Comparison of ENCODE assay signal across 1 cellular context in genomic region chr16:68062910-68063393, GRCh38.
TF ChIP-seq lines count a peak whose summit lies in the region.

No MANE protein-coding gene starts in this region.

TF ChIP-seq in HepG2, 621 proteins besides CTCF, POLR2A, EP300 and RAD21:
- no peak for TF ChIP-seq ZFP1 (CRISPR knock-in tag; IDR thresholded peaks at IDR 0.05)
- no peak for TF ChIP-seq FOXJ3 (CRISPR knock-in tag; IDR thresholded peaks at IDR 0.05; ENCODE audit: borderline replicate concordance)
- TF ChIP-seq, protein P1, sequence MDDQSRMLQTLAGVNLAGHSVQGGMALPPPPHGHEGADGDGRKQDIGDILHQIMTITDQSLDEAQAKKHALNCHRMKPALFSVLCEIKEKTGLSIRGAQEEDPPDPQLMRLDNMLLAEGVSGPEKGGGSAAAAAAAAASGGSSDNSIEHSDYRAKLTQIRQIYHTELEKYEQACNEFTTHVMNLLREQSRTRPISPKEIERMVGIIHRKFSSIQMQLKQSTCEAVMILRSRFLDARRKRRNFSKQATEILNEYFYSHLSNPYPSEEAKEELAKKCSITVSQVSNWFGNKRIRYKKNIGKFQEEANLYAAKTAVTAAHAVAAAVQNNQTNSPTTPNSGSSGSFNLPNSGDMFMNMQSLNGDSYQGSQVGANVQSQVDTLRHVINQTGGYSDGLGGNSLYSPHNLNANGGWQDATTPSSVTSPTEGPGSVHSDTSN (CRISPR knock-in tag; IDR thresholded peaks at IDR 0.05; ENCODE audit: borderline replicate concordance), result no peak
- TF ChIP-seq RFXANK (CRISPR knock-in tag; IDR thresholded peaks at IDR 0.05), result no peak
- TF ChIP-seq, protein P2, sequence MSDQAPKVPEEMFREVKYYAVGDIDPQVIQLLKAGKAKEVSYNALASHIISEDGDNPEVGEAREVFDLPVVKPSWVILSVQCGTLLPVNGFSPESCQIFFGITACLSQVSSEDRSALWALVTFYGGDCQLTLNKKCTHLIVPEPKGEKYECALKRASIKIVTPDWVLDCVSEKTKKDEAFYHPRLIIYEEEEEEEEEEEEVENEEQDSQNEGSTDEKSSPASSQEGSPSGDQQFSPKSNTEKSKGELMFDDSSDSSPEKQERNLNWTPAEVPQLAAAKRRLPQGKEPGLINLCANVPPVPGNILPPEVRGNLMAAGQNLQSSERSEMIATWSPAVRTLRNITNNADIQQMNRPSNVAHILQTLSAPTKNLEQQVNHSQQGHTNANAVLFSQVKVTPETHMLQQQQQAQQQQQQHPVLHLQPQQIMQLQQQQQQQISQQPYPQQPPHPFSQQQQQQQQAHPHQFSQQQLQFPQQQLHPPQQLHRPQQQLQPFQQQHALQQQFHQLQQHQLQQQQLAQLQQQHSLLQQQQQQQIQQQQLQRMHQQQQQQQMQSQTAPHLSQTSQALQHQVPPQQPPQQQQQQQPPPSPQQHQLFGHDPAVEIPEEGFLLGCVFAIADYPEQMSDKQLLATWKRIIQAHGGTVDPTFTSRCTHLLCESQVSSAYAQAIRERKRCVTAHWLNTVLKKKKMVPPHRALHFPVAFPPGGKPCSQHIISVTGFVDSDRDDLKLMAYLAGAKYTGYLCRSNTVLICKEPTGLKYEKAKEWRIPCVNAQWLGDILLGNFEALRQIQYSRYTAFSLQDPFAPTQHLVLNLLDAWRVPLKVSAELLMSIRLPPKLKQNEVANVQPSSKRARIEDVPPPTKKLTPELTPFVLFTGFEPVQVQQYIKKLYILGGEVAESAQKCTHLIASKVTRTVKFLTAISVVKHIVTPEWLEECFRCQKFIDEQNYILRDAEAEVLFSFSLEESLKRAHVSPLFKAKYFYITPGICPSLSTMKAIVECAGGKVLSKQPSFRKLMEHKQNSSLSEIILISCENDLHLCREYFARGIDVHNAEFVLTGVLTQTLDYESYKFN (CRISPR knock-in tag; conservative IDR thresholded peaks at IDR 0.05), result no peak
- no peak for TF ChIP-seq ATM (IDR thresholded peaks at IDR 0.05; ENCODE audit: borderline replicate concordance)
- no peak for TF ChIP-seq ZNF382 (CRISPR knock-in tag; IDR thresholded peaks at IDR 0.05; ENCODE audit: borderline replicate concordance)
- TF ChIP-seq, protein P3, sequence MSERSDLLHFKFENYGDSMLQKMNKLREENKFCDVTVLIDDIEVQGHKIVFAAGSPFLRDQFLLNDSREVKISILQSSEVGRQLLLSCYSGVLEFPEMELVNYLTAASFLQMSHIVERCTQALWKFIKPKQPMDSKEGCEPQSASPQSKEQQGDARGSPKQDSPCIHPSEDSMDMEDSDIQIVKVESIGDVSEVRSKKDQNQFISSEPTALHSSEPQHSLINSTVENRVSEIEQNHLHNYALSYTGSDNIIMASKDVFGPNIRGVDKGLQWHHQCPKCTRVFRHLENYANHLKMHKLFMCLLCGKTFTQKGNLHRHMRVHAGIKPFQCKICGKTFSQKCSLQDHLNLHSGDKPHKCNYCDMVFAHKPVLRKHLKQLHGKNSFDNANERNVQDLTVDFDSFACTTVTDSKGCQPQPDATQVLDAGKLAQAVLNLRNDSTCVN (CRISPR knock-in tag; IDR thresholded peaks at IDR 0.05; ENCODE audit: borderline replicate concordance), result no peak
- no peak for TF ChIP-seq MTA1 (CRISPR knock-in tag; IDR thresholded peaks at IDR 0.05; ENCODE audit: borderline replicate concordance)
- no peak for TF ChIP-seq ZNF784 (CRISPR knock-in tag; IDR thresholded peaks at IDR 0.05; ENCODE audit: borderline replicate concordance)
- TF ChIP-seq, protein P4, sequence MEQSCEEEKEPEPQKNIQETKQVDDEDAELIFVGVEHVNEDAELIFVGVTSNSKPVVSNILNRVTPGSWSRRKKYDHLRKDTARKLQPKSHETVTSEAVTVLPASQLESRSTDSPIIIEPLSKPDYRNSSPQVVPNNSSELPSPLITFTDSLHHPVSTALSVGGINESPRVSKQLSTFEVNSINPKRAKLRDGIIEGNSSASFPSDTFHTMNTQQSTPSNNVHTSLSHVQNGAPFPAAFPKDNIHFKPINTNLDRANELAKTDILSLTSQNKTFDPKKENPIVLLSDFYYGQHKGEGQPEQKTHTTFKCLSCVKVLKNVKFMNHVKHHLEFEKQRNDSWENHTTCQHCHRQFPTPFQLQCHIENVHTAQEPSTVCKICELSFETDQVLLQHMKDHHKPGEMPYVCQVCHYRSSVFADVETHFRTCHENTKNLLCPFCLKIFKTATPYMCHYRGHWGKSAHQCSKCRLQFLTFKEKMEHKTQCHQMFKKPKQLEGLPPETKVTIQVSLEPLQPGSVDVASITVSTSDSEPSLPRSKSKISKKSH (CRISPR knock-in tag; IDR thresholded peaks at IDR 0.05; ENCODE audit: borderline replicate concordance), result no peak
- TF ChIP-seq ZNF616 (CRISPR knock-in tag; IDR thresholded peaks at IDR 0.05; ENCODE audit: low read depth), result no peak
- no peak for TF ChIP-seq ZNF3 (CRISPR knock-in tag; IDR thresholded peaks at IDR 0.05)
